Comparison of ENCODE assay signal across 21 cellular contexts in genomic region chr11:19327280-19327679, GRCh38.
"Had no signal": no experiment of that assay in that cellular context is flagged by ENCODE, and none has a peak within 500 bp of the region (broad histone marks: within the 10 kb centered on the region; RNA-seq: fewer than 3 reads in every experiment).

No MANE protein-coding gene starts in this region.

- H3K4me3 ChIP-seq: gastroesophageal sphincter, heart left ventricle, hepatocyte, lung, mucosa of descending colon, pancreas, right lobe of liver, stomach, thyroid gland had no signal

- H3K9me3 ChIP-seq: gastroesophageal sphincter, heart left ventricle, mucosa of descending colon, neutrophil, pancreas, right lobe of liver, stomach, thyroid gland had no signal

- H3K36me3 ChIP-seq: gastroesophageal sphincter, heart left ventricle, neutrophil, pancreas, right lobe of liver, stomach, thyroid gland had no signal

- ATAC-seq: gastroesophageal sphincter, mucosa of descending colon had no signal

- H3K27me3 ChIP-seq: pancreas, right lobe of liver, stomach, thyroid gland had no signal

- DNase-seq: cortex of kidney; foreskin fibroblast; heart left ventricle; kidney; mucosa of descending colon; naive B cell; pancreas; right lobe of liver; small intestine; stimulated activated CD4-positive, alpha-beta T cell treated with anti-CD3 and anti-CD28 coated beads, Interleukin-1b, Interleukin-23, amount 100 ng/mL, for 48 hours; stimulated activated CD4-positive, alpha-beta T cell treated with anti-CD3 and anti-CD28 coated beads, Interleukin-4, amount 100 ng/mL, for 1 hour; stimulated activated CD8-positive, alpha-beta memory T cell treated with anti-CD3 and anti-CD28 coated beads, Interleukin-4, amount 100 ng/mL, for 48 hours; stimulated activated naive CD4-positive, alpha-beta T cell treated with Interleukin-2 at 50 U/mL for 16 hours; stomach; trophoblast cell had no signal

- H3K4me1 ChIP-seq: heart left ventricle, thyroid gland had no signal

- H3K27ac ChIP-seq: epithelial cell of prostate, gastroesophageal sphincter, heart left ventricle, hepatocyte, neutrophil, pancreas, right lobe of liver, stomach, thyroid gland had no signal
